21 cellular contexts compared by ENCODE assay signal in the genomic region with DNA sequence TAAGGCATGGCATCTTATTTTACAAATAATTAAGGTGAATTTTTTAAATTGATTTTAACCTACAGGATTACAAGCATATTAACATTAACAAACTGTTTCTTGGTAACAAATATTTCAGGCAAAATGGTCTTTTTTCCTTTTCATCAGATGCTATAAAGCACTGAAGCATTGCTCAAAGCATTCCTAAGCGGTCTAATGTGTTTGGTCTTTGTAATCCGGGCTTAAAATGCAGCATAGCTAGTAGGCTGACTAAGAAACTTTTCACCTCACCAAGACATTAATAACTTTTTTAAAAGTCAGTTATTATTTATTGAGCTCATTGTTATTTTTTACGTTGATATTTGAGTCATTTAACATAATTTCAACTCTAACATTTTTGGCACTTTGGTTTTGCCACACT.
"Had no signal": no experiment of that assay in that cellular context is flagged by ENCODE, and none has a peak within 500 bp of the region (broad histone marks: within the 10 kb centered on the region; RNA-seq: fewer than 3 reads in every experiment).

No MANE protein-coding gene starts in this region.

- DNase-seq: effector CD8-positive, alpha-beta T cell; effector memory CD8-positive, alpha-beta T cell; endodermal cell; erythroblast; esophagus squamous epithelium; foreskin fibroblast; foreskin melanocyte; gastrocnemius medialis; glutamatergic neuron; head of caudate nucleus; heart right ventricle; hippocampal formation; left cardiac atrium; left lung; left ventricle myocardium superior; lower lobe of right lung; mesenchymal stem cell; mucosa of descending colon had no signal

- H3K36me3 ChIP-seq: esophagus squamous epithelium, gastrocnemius medialis, heart right ventricle, left lung, lower lobe of right lung had no signal

- H3K9me3 ChIP-seq: esophagus squamous epithelium, gastrocnemius medialis, lower lobe of right lung, mucosa of descending colon had no signal

- H3K27me3 ChIP-seq: esophagus squamous epithelium, gastrocnemius medialis, heart right ventricle, left lung had no signal

- H3K27ac ChIP-seq: coronary artery, epithelial cell of prostate, esophagus squamous epithelium, gastrocnemius medialis, heart right ventricle, left lung, lower lobe of right lung had no signal

- H3K4me1 ChIP-seq: esophagus squamous epithelium, gastrocnemius medialis, heart right ventricle, left lung, lower lobe of right lung had no signal

- ATAC-seq: effector memory CD8-positive, alpha-beta T cell; esophagus mucosa; gastrocnemius medialis; heart right ventricle; left cardiac atrium; left lung; left ventricle myocardium superior; lower lobe of right lung; mucosa of descending colon had no signal

- H3K4me3 ChIP-seq: coronary artery, esophagus squamous epithelium, gastrocnemius medialis, heart right ventricle, left lung, lower lobe of right lung, mucosa of descending colon had no signal
